Comparison of ENCODE assay signal across 1 cellular context in the genomic region with DNA sequence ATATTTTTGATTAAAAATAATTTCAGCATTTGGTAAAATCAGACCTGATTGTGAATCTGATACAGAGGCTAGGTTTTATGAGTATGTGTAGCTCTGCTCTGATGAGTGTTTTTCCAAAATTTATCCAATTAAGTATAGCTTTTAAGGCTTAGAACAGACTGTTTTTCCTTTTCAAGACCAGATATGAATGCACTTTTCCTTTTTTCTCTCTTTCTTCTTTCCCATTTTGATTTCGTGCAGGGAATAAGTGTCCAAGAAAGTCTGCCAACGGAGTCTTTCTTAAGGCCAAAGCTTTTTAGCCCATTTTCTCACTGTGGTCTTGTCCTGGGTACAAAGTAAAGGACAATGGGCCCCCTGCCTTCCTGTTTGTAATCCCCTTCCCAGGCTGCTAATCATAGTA.
TF ChIP-seq lines count a peak whose summit lies in the region.

No MANE protein-coding gene starts in this region.

TF ChIP-seq in SK-N-SH treated with all-trans-retinoic acid at 6 μM for 48 hours, 23 proteins besides CTCF, POLR2A, EP300 and RAD21 (continued from another document):
- TF ChIP-seq, protein P1, sequence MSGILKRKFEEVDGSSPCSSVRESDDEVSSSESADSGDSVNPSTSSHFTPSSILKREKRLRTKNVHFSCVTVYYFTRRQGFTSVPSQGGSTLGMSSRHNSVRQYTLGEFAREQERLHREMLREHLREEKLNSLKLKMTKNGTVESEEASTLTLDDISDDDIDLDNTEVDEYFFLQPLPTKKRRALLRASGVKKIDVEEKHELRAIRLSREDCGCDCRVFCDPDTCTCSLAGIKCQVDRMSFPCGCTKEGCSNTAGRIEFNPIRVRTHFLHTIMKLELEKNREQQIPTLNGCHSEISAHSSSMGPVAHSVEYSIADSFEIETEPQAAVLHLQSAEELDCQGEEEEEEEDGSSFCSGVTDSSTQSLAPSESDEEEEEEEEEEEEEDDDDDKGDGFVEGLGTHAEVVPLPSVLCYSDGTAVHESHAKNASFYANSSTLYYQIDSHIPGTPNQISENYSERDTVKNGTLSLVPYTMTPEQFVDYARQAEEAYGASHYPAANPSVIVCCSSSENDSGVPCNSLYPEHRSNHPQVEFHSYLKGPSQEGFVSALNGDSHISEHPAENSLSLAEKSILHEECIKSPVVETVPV (CRISPR knock-in tag; IDR thresholded peaks at IDR 0.05) = no peak
- TF ChIP-seq RARB (CRISPR knock-in tag; IDR thresholded peaks at IDR 0.05) (no peak), TCF4 (CRISPR knock-in tag; IDR thresholded peaks at IDR 0.05; ENCODE audit: borderline replicate concordance) (no peak), POU6F1 (CRISPR knock-in tag; IDR thresholded peaks at IDR 0.05; ENCODE audit: borderline replicate concordance, low read depth) (no peak), ZNF565 (CRISPR knock-in tag; conservative IDR thresholded peaks at IDR 0.05; ENCODE audit: low read depth) (no peak), ZC3H10 (CRISPR knock-in tag; IDR thresholded peaks at IDR 0.05) (no peak), SNAI2 (CRISPR knock-in tag; IDR thresholded peaks at IDR 0.05) (no peak), ZNF70 (CRISPR knock-in tag; IDR thresholded peaks at IDR 0.05) (no peak), ESRRG (CRISPR knock-in tag; IDR thresholded peaks at IDR 0.05) (no peak)
TF ChIP-seq in SK-N-SH treated with all-trans-retinoic acid at 6 μM for 48 hours: peak in this region for 0.
